8 cellular contexts compared by ENCODE assay signal in genomic region chr15:42490743-42491539, GRCh38. TPM values are rescaled to one million over a fixed set of nuclear protein-coding genes. Genes with fewer than 3 reads are reported as not detected.
DNase-seq lines count a peak whose midpoint lies in the region; ATAC-seq and TF ChIP-seq lines count a peak whose summit lies in the region.

Gene ZNF106 (minus strand): TSS chr15:42491141. CDS start chr15:42472289, 18,852 bp downstream.

- CTCF ChIA-PET in HEK293T (lab: Yijun Ruan, JAX): no interaction called here

- peak within 1 kb of the TSS; percentile 93 for H2AFZ ChIP-seq in SU-DHL-6 (ENCODE audit: low read depth, low read length, severe bottlenecking)

- H3K36me3 ChIP-seq in SU-DHL-6 (ENCODE audit: low read length) (no peaks in the 10 kb centered on the region), thymus (ENCODE audit: control insufficient read depth, insufficient read depth) (no peaks in the 10 kb centered on the region)

- H3K4me2 ChIP-seq in SU-DHL-6 (ENCODE audit: low read depth, low read length, poor library complexity, severe bottlenecking): peak within 1 kb of the TSS; percentile 91

- peak; percentile 64 for ATAC-seq in activated naive CD8-positive, alpha-beta T cell treated with anti-CD3 and anti-CD28 coated beads, Interleukin-2, amount 10 ng/mL, durations not matched to agents 7 days and 5 days (ENCODE audit: low read depth)
- ATAC-seq in Right ventricle myocardium inferior: peak; percentile 67

- no peaks in the 10 kb centered on the region for H3K9me3 Mint-ChIP-seq in activated naive CD8-positive, alpha-beta T cell treated with anti-CD3 and anti-CD28 coated beads, Interleukin-2, amount 10 ng/mL, durations not matched to agents 7 days and 5 days
- no peaks in the 10 kb centered on the region for H3K9me3 Mint-ChIP-seq in osteocyte (ENCODE audit: unreplicated experiment)

- H3K27me3 ChIP-seq in SU-DHL-6 (ENCODE audit: low read length) (no peaks in the 10 kb centered on the region), thymus (ENCODE audit: control insufficient read depth, insufficient read depth) (no peaks in the 10 kb centered on the region)

- H3K4me1 ChIP-seq in thymus (ENCODE audit: control insufficient read depth, insufficient read depth, low read length): peaks cover 8% of the 10 kb centered on the region

- peak within 1 kb of the TSS; percentile 75 for H3K27ac ChIP-seq in SU-DHL-6 (ENCODE audit: low read depth, low read length)
- H3K27ac ChIP-seq in thymus (ENCODE audit: low read depth): peak within 1 kb of the TSS; percentile 99

- no peaks in the 10 kb centered on the region for H4K20me1 ChIP-seq in SU-DHL-6 (ENCODE audit: low read depth, low read length)

- peak within 1 kb of the TSS; percentile 85 for H3K9ac ChIP-seq in SU-DHL-6 (ENCODE audit: low read length)

- H3F3A ChIP-seq in SU-DHL-6 (ENCODE audit: insufficient read depth): 0 out of 2 replicates have a peak, but pooled peaks cover 9% of the 10 kb centered on the region

- POLR2A ChIA-PET in HEK293T (lab: Yijun Ruan, JAX): interaction anchor here (0.7 to 1.8 kb wide), 7 partner anchors 8 to 187 kb away, joined by 3 to 10 read pairs (median 3); partner anchors contain the start of genes HAUS2, LRRC57 and STARD9
- POLR2A ChIA-PET in activated naive CD8-positive, alpha-beta T cell treated with anti-CD3 and anti-CD28 coated beads, Interleukin-2, amount 10 ng/mL, durations not matched to agents 7 days and 5 days (lab: Charles Lee): interaction anchor here (0.6 to 1.5 kb wide), 13 partner anchors 10 to 951 kb away, joined by 3 to 16 read pairs (median 4); partner anchors contain the start of genes GANC, HAUS2, LRRC57 and STARD9

- H3K9me3 ChIP-seq in SU-DHL-6 (ENCODE audit: insufficient read depth, low read length) (no peaks in the 10 kb centered on the region), thymus (ENCODE audit: control insufficient read depth) (no peaks in the 10 kb centered on the region)

- intact Hi-C loops in Right ventricle myocardium inferior (cut with DNase I): no loop called here

- peaks cover 53% of the 10 kb centered on the region for H3K79me2 ChIP-seq in SU-DHL-6 (ENCODE audit: insufficient read depth, low read length)

- H3K4me3 Mint-ChIP-seq in activated naive CD8-positive, alpha-beta T cell treated with anti-CD3 and anti-CD28 coated beads, Interleukin-2, amount 10 ng/mL, durations not matched to agents 7 days and 5 days: peak within 1 kb of the TSS; percentile 98
- peak within 1 kb of the TSS; percentile 95 for H3K4me3 Mint-ChIP-seq in osteocyte (ENCODE audit: unreplicated experiment)

- no peaks in the 10 kb centered on the region for H3K9me2 ChIP-seq in SU-DHL-6 (replicated peaks; ENCODE audit: insufficient read depth, low read length)

- H3K27me3 Mint-ChIP-seq in activated naive CD8-positive, alpha-beta T cell treated with anti-CD3 and anti-CD28 coated beads, Interleukin-2, amount 10 ng/mL, durations not matched to agents 7 days and 5 days: no peaks in the 10 kb centered on the region
- H3K27me3 Mint-ChIP-seq in osteocyte (ENCODE audit: unreplicated experiment): no peaks in the 10 kb centered on the region

- H3K4me3 ChIP-seq in SU-DHL-6 (ENCODE audit: insufficient read depth, low read length, poor library complexity, severe bottlenecking) (peak within 1 kb of the TSS; percentile 88), thymus (ENCODE audit: low read length) (peak within 1 kb of the TSS; percentile 93)

- WGBS in thymus: 1% methylated on average over 49 of the region's 49 CpGs

- peaks cover 2% of the 10 kb centered on the region for H3K36me3 Mint-ChIP-seq in activated naive CD8-positive, alpha-beta T cell treated with anti-CD3 and anti-CD28 coated beads, Interleukin-2, amount 10 ng/mL, durations not matched to agents 7 days and 5 days
- no peaks in the 10 kb centered on the region for H3K36me3 Mint-ChIP-seq in osteocyte (ENCODE audit: unreplicated experiment)

- TF ChIP-seq CTCF in SU-DHL-6 (IDR thresholded peaks at IDR 0.05; ENCODE audit: insufficient read depth, low read length, poor library complexity, severe bottlenecking) (no peak), osteocyte (IDR thresholded peaks at IDR 0.05) (no peak)

- peak; percentile 79 for DNase-seq in DMS79 treated with DMSO at 0.1 percent for 48 hours (lab: John Stamatoyannopoulos, UW)
- peak; percentile 84 for DNase-seq in HEK293T (ENCODE audit: extremely low spot score)
- peak; percentile 79 to 89 (median 83) for DNase-seq in NCI-H1417 (lab: John Stamatoyannopoulos, UW)
- peak; percentile 91 for DNase-seq in activated naive CD8-positive, alpha-beta T cell treated with anti-CD3 and anti-CD28 coated beads, Interleukin-2, amount 10 ng/mL, durations not matched to agents 7 days and 5 days
- DNase-seq in Right ventricle myocardium inferior (ENCODE audit: missing footprints): peak; percentile 90
- peak; percentile 97 for DNase-seq in osteocyte (ENCODE audit: extremely low spot score, unreplicated experiment)

- peaks cover 29% of the 10 kb centered on the region for H3K4me1 Mint-ChIP-seq in activated naive CD8-positive, alpha-beta T cell treated with anti-CD3 and anti-CD28 coated beads, Interleukin-2, amount 10 ng/mL, durations not matched to agents 7 days and 5 days
- H3K4me1 Mint-ChIP-seq in osteocyte (ENCODE audit: unreplicated experiment): peaks cover 49% of the 10 kb centered on the region

- peak within 1 kb of the TSS; percentile 93 for H3K27ac Mint-ChIP-seq in activated naive CD8-positive, alpha-beta T cell treated with anti-CD3 and anti-CD28 coated beads, Interleukin-2, amount 10 ng/mL, durations not matched to agents 7 days and 5 days
- peak within 1 kb of the TSS; percentile 100 for H3K27ac Mint-ChIP-seq in osteocyte (ENCODE audit: unreplicated experiment)

TF ChIP-seq in HEK293T, 16 proteins besides CTCF, POLR2A, EP300 and RAD21:
- TF ChIP-seq ARNT (IDR thresholded peaks at IDR 0.05) (no peak), FOXA1 (IDR thresholded peaks at IDR 0.05) (no peak), TARDBP (IDR thresholded peaks at IDR 0.05) (no peak), CTBP1 (IDR thresholded peaks at IDR 0.05; ENCODE audit: borderline replicate concordance) (no peak), ZNF384 (IDR thresholded peaks at IDR 0.05) (peak; percentile 100), NFRKB (IDR thresholded peaks at IDR 0.05) (peak; percentile 68), L3MBTL2 (conservative IDR thresholded peaks at IDR 0.05) (no peak), SUZ12 (IDR thresholded peaks at IDR 0.05) (no peak), PKNOX1 (IDR thresholded peaks at IDR 0.05) (no peak), FOXM1 (IDR thresholded peaks at IDR 0.05; ENCODE audit: borderline replicate concordance) (no peak), ELF4 (IDR thresholded peaks at IDR 0.05) (no peak), LEF1 (IDR thresholded peaks at IDR 0.05; ENCODE audit: borderline replicate concordance) (no peak), HDGF (IDR thresholded peaks at IDR 0.05; ENCODE audit: borderline replicate concordance) (no peak), SP1 (IDR thresholded peaks at IDR 0.05) (no peak), BHLHE40 (IDR thresholded peaks at IDR 0.05; ENCODE audit: borderline replicate concordance) (no peak), FOXK2 (IDR thresholded peaks at IDR 0.05) (no peak)
TF ChIP-seq in HEK293T: peak in this region for 2.

RNA-seq across cellular contexts. Expression of gene ZNF106, which starts in this region (rescaled TPM):
- total RNA-seq in activated naive CD8-positive, alpha-beta T cell treated with anti-CD3 and anti-CD28 coated beads, Interleukin-2, amount 10 ng/mL, durations not matched to agents 7 days and 5 days: 10 to 100 TPM; 50.9 to 51.8 TPM
- total RNA-seq in Right ventricle myocardium inferior: 457 TPM
- total RNA-seq in osteocyte: 59.6 and 59.7 TPM in 2 replicates
- 8.6 TPM for polyA plus RNA-seq in thymus

Comparison
In these comparisons a context has a peak if more than half of its experiments do, and no peak if none do; other contexts are left out.
1. Peak in every context shown above with its lines: DNase-seq, ATAC-seq, H3K4me3 ChIP-seq and H3K27ac ChIP-seq.